ENCODE assay signal across 1 cellular context in genomic region chr5:132839426-132840301, GRCh38.
TF ChIP-seq lines count a peak whose summit lies in the region.

No MANE protein-coding gene starts in this region.

TF ChIP-seq in HepG2, 621 proteins besides CTCF, POLR2A, EP300 and RAD21 (continued from another document and continues in another):
- TF ChIP-seq AHDC1 (CRISPR knock-in tag; IDR thresholded peaks at IDR 0.05; ENCODE audit: borderline replicate concordance) (peak; percentile 92; the same call in 1 of the 2 replicates), NR2F6 (IDR thresholded peaks at IDR 0.05) (peak; percentile 82), NR2F6 (CRISPR knock-in tag; IDR thresholded peaks at IDR 0.05) (peak; percentile 85), MYC (CRISPR knock-in tag; IDR thresholded peaks at IDR 0.05; ENCODE audit: borderline replicate concordance) (no peak), KLF13 (CRISPR knock-in tag; IDR thresholded peaks at IDR 0.05) (no peak), ZNF569 (CRISPR knock-in tag; IDR thresholded peaks at IDR 0.05; ENCODE audit: borderline replicate concordance) (no peak), GATAD1 (CRISPR knock-in tag; IDR thresholded peaks at IDR 0.05) (no peak), ZHX2 (IDR thresholded peaks at IDR 0.05; ENCODE audit: low read depth) (no peak), ZHX2 (CRISPR knock-in tag; IDR thresholded peaks at IDR 0.05; ENCODE audit: borderline replicate concordance) (no peak), HDAC2 (CRISPR knock-in tag; IDR thresholded peaks at IDR 0.05) (peak; percentile 72), POLR2AphosphoS5 (IDR thresholded peaks at IDR 0.05; ENCODE audit: low read depth, low read length) (peak; percentile 64), E2F1 (CRISPR knock-in tag; IDR thresholded peaks at IDR 0.05) (no peak), IRX3 (CRISPR knock-in tag; IDR thresholded peaks at IDR 0.05; ENCODE audit: borderline replicate concordance, low read depth) (no peak), MYPOP (CRISPR knock-in tag; IDR thresholded peaks at IDR 0.05) (0 out of 2 replicates have a peak, but pooled peaks have one; percentile 45), AGO1 (IDR thresholded peaks at IDR 0.05; ENCODE audit: low read depth, low read length, poor library complexity, severe bottlenecking) (no peak), ZNF570 (CRISPR knock-in tag; IDR thresholded peaks at IDR 0.05; ENCODE audit: borderline replicate concordance) (no peak), ZNF710 (CRISPR knock-in tag; IDR thresholded peaks at IDR 0.05; ENCODE audit: borderline replicate concordance) (peak; percentile 80; the same call in 1 of the 2 replicates), ZNF619 (CRISPR knock-in tag; IDR thresholded peaks at IDR 0.05) (peak; percentile 59; the same call in 1 of the 2 replicates), KAT7 (CRISPR knock-in tag; IDR thresholded peaks at IDR 0.05; ENCODE audit: borderline replicate concordance) (no peak), NCOR1 (IDR thresholded peaks at IDR 0.05; ENCODE audit: borderline replicate concordance, low read length) (peak; percentile 74; the same call in 1 of the 2 replicates), SP1 (IDR thresholded peaks at IDR 0.05) (no peak), SP1 (CRISPR knock-in tag; IDR thresholded peaks at IDR 0.05) (no peak), ZNF605 (CRISPR knock-in tag; IDR thresholded peaks at IDR 0.05) (peak; percentile 57; the same call in 1 of the 2 replicates), ZSCAN22 (CRISPR knock-in tag; IDR thresholded peaks at IDR 0.05) (no peak), ZBTB49 (CRISPR knock-in tag; IDR thresholded peaks at IDR 0.05; ENCODE audit: borderline replicate concordance) (no peak), AGO2 (optimal IDR thresholded peaks at IDR 0.05; ENCODE audit: low read depth, low read length) (no peak), ZNF124 (CRISPR knock-in tag; IDR thresholded peaks at IDR 0.05) (peak; percentile 76), ZNF431 (CRISPR knock-in tag; IDR thresholded peaks at IDR 0.05; ENCODE audit: borderline replicate concordance, low read depth) (0 out of 2 replicates have a peak, but pooled peaks have one; percentile 23), IKZF4 (CRISPR knock-in tag; IDR thresholded peaks at IDR 0.05; ENCODE audit: borderline replicate concordance, low read depth, not compliant biosample characterization) (no peak), LRRFIP1 (CRISPR knock-in tag; conservative IDR thresholded peaks at IDR 0.05) (no peak), ZNF207 (IDR thresholded peaks at IDR 0.05; ENCODE audit: borderline replicate concordance) (no peak), GLMP (CRISPR knock-in tag; IDR thresholded peaks at IDR 0.05; ENCODE audit: borderline replicate concordance) (no peak), ZNF331 (CRISPR knock-in tag; IDR thresholded peaks at IDR 0.05) (peak; percentile 84), ZNF7 (CRISPR knock-in tag; IDR thresholded peaks at IDR 0.05) (peak; percentile 71; the same call in 1 of the 2 replicates), GABPB1 (CRISPR knock-in tag; IDR thresholded peaks at IDR 0.05) (no peak), ZFX (CRISPR knock-in tag; IDR thresholded peaks at IDR 0.05; ENCODE audit: low read depth) (peak; percentile 43), SALL1 (CRISPR knock-in tag; IDR thresholded peaks at IDR 0.05) (peak; percentile 64), MED1 (CRISPR knock-in tag; IDR thresholded peaks at IDR 0.05) (peak; percentile 96), ZNF17 (CRISPR knock-in tag; IDR thresholded peaks at IDR 0.05) (no peak)
